In genomic region chr6:20352346-20352745, GRCh38 we compare ENCODE assay signal across 20 cellular contexts.
"Had no signal": no experiment of that assay in that cellular context is flagged by ENCODE, and none has a peak within 500 bp of the region (broad histone marks: within the 10 kb centered on the region; RNA-seq: fewer than 3 reads in every experiment).

No MANE protein-coding gene starts in this region.

- H3K9me3 Mint-ChIP-seq: activated naive CD4-positive, alpha-beta T cell treated with anti-CD3 and anti-CD28 coated beads, Interleukin-2, amount 50 U/mL, for 24 hours had no signal

- DNase-seq: activated B cell treated with CpG ODN at 0.5 μM for 24 hours; activated CD4-positive, alpha-beta T cell treated with anti-CD3 and anti-CD28 coated beads for 48 hours; activated effector memory CD4-positive, alpha-beta T cell treated with Interleukin-2 at 50 U/mL for 16 hours; amniotic stem cell; effector CD8-positive, alpha-beta T cell; heart right ventricle; left ventricle myocardium inferior; mammary epithelial cell; midbrain; occipital lobe; posterior cingulate gyrus; stimulated activated CD4-positive, alpha-beta T cell treated with anti-CD3 and anti-CD28 coated beads, Interleukin-1b, Interleukin-23, amount 100 ng/mL, for 48 hours; upper lobe of right lung had no signal

- H3K4me1 ChIP-seq: esophagus muscularis mucosa, gastroesophageal sphincter, heart right ventricle, left ventricle myocardium inferior, upper lobe of right lung had no signal

- H3K27me3 Mint-ChIP-seq: activated B cell treated with CpG ODN at 0.5 μM for 24 hours; activated naive CD4-positive, alpha-beta T cell treated with anti-CD3 and anti-CD28 coated beads, Interleukin-2, amount 50 U/mL, for 24 hours; dendritic cell treated with granulocyte-macrophage colony-stimulating factor and Interleukin-4, amounts not matched to agents 40 ng/mL and 50 ng/mL, for 4 days had no signal

- H3K27ac Mint-ChIP-seq: activated B cell treated with CpG ODN at 0.5 μM for 24 hours; activated naive CD4-positive, alpha-beta T cell treated with anti-CD3 and anti-CD28 coated beads, Interleukin-2, amount 50 U/mL, for 24 hours; dendritic cell treated with granulocyte-macrophage colony-stimulating factor and Interleukin-4, amounts not matched to agents 40 ng/mL and 50 ng/mL, for 4 days had no signal

- H3K4me3 Mint-ChIP-seq: activated B cell treated with CpG ODN at 0.5 μM for 24 hours; activated naive CD4-positive, alpha-beta T cell treated with anti-CD3 and anti-CD28 coated beads, Interleukin-2, amount 50 U/mL, for 24 hours; dendritic cell treated with granulocyte-macrophage colony-stimulating factor and Interleukin-4, amounts not matched to agents 40 ng/mL and 50 ng/mL, for 4 days had no signal

- H3K4me1 Mint-ChIP-seq: activated B cell treated with CpG ODN at 0.5 μM for 24 hours had no signal

- H3K27ac ChIP-seq: esophagus muscularis mucosa, gastroesophageal sphincter, heart right ventricle, left ventricle myocardium inferior, SK-N-MC, thoracic aorta, upper lobe of right lung had no signal

- ATAC-seq: gastroesophageal sphincter, heart right ventricle, upper lobe of right lung had no signal

- H3K9me3 ChIP-seq: thoracic aorta, upper lobe of right lung had no signal

- FAIRE-seq: endothelial cell of umbilical vein had no signal

- H3K4me3 ChIP-seq: esophagus muscularis mucosa, gastroesophageal sphincter, heart right ventricle, left ventricle myocardium inferior, SK-N-MC, thoracic aorta, upper lobe of right lung had no signal

- H3K36me3 ChIP-seq: esophagus muscularis mucosa, gastroesophageal sphincter, heart right ventricle, left ventricle myocardium inferior, thoracic aorta, upper lobe of right lung had no signal
